Comparison of ENCODE assay signal across 1 cellular context in genomic region chr3:52455283-52456168, GRCh38.
TF ChIP-seq lines count a peak whose summit lies in the region.

NISCH (plus strand) TSS chr3:52455604; CDS start chr3:52455642, 38 bp downstream.

TF ChIP-seq in HepG2, 621 proteins besides CTCF, POLR2A, EP300 and RAD21 (continued from another document):
- TF ChIP-seq, protein P1, sequence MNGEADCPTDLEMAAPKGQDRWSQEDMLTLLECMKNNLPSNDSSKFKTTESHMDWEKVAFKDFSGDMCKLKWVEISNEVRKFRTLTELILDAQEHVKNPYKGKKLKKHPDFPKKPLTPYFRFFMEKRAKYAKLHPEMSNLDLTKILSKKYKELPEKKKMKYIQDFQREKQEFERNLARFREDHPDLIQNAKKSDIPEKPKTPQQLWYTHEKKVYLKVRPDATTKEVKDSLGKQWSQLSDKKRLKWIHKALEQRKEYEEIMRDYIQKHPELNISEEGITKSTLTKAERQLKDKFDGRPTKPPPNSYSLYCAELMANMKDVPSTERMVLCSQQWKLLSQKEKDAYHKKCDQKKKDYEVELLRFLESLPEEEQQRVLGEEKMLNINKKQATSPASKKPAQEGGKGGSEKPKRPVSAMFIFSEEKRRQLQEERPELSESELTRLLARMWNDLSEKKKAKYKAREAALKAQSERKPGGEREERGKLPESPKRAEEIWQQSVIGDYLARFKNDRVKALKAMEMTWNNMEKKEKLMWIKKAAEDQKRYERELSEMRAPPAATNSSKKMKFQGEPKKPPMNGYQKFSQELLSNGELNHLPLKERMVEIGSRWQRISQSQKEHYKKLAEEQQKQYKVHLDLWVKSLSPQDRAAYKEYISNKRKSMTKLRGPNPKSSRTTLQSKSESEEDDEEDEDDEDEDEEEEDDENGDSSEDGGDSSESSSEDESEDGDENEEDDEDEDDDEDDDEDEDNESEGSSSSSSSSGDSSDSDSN (CRISPR knock-in tag; IDR thresholded peaks at IDR 0.05), result no peak; the same call in 1 of the 2 replicates
- TF ChIP-seq KLF15 (CRISPR knock-in tag; IDR thresholded peaks at IDR 0.05; ENCODE audit: borderline replicate concordance) (no peak), STAT5B (CRISPR knock-in tag; IDR thresholded peaks at IDR 0.05) (no peak), ZNF589 (CRISPR knock-in tag; conservative IDR thresholded peaks at IDR 0.05) (0 out of 2 replicates have a peak, but pooled peaks have one; percentile 47), ZNF792 (CRISPR knock-in tag; IDR thresholded peaks at IDR 0.05) (peak; percentile 62; the same call in 1 of the 2 replicates), ZNF646 (CRISPR knock-in tag; IDR thresholded peaks at IDR 0.05) (no peak), ZNF616 (CRISPR knock-in tag; IDR thresholded peaks at IDR 0.05; ENCODE audit: low read depth) (0 out of 2 replicates have a peak, but pooled peaks have one; percentile 69), ZNF484 (CRISPR knock-in tag; IDR thresholded peaks at IDR 0.05; ENCODE audit: borderline replicate concordance, low read depth) (no peak), SMAD1 (CRISPR knock-in tag; IDR thresholded peaks at IDR 0.05; ENCODE audit: borderline replicate concordance, low read depth) (no peak), NPAS2 (CRISPR knock-in tag; IDR thresholded peaks at IDR 0.05; ENCODE audit: borderline replicate concordance) (no peak), ZNF644 (CRISPR knock-in tag; IDR thresholded peaks at IDR 0.05; ENCODE audit: low read depth) (no peak), ZNF3 (CRISPR knock-in tag; IDR thresholded peaks at IDR 0.05) (no peak), ZNF142 (CRISPR knock-in tag; IDR thresholded peaks at IDR 0.05) (no peak), HNRNPL (IDR thresholded peaks at IDR 0.05; ENCODE audit: low read depth, low read length) (no peak), ZBTB42 (CRISPR knock-in tag; IDR thresholded peaks at IDR 0.05) (0 out of 2 replicates have a peak, but pooled peaks have one; percentile 54), ZSCAN21 (CRISPR knock-in tag; IDR thresholded peaks at IDR 0.05; ENCODE audit: borderline replicate concordance) (no peak; the same call in 1 of the 2 replicates), RELA (CRISPR knock-in tag; IDR thresholded peaks at IDR 0.05) (no peak), ZNF333 (CRISPR knock-in tag; IDR thresholded peaks at IDR 0.05; ENCODE audit: borderline replicate concordance) (no peak; the same call in 1 of the 2 replicates), ZNF441 (CRISPR knock-in tag; IDR thresholded peaks at IDR 0.05; ENCODE audit: borderline replicate concordance) (peak; percentile 47; the same call in 1 of the 2 replicates), KAT8 (CRISPR knock-in tag; IDR thresholded peaks at IDR 0.05) (peak; percentile 63), SP5 (CRISPR knock-in tag; IDR thresholded peaks at IDR 0.05; ENCODE audit: borderline replicate concordance, low read depth) (peak; percentile 89), TEAD2 (CRISPR knock-in tag; IDR thresholded peaks at IDR 0.05) (no peak), HNRNPK (IDR thresholded peaks at IDR 0.05; ENCODE audit: low read depth, low read length, poor library complexity, severe bottlenecking) (peak; percentile 48), THYN1 (CRISPR knock-in tag; IDR thresholded peaks at IDR 0.05; ENCODE audit: borderline replicate concordance, low read depth) (no peak), TBP (CRISPR knock-in tag; IDR thresholded peaks at IDR 0.05) (no peak), ZNF878 (CRISPR knock-in tag; IDR thresholded peaks at IDR 0.05) (no peak), CBX2 (IDR thresholded peaks at IDR 0.05; ENCODE audit: low read depth, low read length) (no peak), CBX2 (CRISPR knock-in tag; IDR thresholded peaks at IDR 0.05; ENCODE audit: low read depth) (no peak), KLF12 (CRISPR knock-in tag; IDR thresholded peaks at IDR 0.05; ENCODE audit: borderline replicate concordance) (no peak), ZFP90 (CRISPR knock-in tag; IDR thresholded peaks at IDR 0.05; ENCODE audit: borderline replicate concordance) (no peak)
- TF ChIP-seq, protein P2, sequence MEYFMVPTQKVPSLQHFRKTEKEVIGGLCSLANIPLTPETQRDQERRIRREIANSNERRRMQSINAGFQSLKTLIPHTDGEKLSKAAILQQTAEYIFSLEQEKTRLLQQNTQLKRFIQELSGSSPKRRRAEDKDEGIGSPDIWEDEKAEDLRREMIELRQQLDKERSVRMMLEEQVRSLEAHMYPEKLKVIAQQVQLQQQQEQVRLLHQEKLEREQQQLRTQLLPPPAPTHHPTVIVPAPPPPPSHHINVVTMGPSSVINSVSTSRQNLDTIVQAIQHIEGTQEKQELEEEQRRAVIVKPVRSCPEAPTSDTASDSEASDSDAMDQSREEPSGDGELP (IDR thresholded peaks at IDR 0.05; ENCODE audit: borderline replicate concordance, low read depth), result no peak
- TF ChIP-seq, protein P3, sequence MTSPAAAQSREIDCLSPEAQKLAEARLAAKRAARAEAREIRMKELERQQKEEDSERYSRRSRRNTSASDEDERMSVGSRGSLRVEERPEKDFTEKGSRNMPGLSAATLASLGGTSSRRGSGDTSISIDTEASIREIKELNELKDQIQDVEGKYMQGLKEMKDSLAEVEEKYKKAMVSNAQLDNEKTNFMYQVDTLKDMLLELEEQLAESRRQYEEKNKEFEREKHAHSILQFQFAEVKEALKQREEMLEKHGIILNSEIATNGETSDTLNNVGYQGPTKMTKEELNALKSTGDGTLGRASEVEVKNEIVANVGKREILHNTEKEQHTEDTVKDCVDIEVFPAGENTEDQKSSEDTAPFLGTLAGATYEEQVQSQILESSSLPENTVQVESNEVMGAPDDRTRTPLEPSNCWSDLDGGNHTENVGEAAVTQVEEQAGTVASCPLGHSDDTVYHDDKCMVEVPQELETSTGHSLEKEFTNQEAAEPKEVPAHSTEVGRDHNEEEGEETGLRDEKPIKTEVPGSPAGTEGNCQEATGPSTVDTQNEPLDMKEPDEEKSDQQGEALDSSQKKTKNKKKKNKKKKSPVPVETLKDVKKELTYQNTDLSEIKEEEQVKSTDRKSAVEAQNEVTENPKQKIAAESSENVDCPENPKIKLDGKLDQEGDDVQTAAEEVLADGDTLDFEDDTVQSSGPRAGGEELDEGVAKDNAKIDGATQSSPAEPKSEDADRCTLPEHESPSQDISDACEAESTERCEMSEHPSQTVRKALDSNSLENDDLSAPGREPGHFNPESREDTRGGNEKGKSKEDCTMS (CRISPR knock-in tag; conservative IDR thresholded peaks at IDR 0.05), result no peak
TF ChIP-seq in HepG2: peak in this region for 168.
